Comparison of ENCODE assay signal across 17 cellular contexts in the genomic region with DNA sequence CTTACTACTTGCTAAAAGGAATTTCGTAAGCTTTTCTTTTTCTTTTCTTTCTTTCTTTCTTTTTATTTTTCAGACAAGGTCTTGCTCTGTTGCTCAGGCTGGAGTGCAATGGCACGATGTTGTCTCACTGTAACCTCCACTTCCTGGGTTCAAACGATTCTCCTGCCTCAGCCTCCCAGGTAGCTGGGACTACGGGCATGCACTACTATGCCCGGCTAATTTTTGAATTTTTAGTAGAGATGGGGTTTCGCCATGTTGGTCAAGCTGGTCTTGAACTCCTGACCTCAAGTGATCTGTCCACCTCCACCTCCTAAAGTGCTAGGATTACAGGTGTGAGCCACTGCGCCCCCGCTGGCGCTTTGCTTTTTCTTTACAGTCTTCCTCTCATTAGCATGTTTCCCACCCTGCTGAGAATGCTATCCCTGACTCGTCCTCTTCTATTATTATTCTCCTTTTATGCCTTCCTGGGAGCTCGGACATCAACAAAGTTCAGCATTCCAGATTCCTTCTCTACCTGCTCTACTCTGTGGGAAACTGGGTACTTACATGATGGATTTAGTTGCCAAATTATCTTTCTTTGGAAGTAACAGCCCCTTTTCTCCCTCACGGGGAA. TPM values are rescaled to one million over a fixed set of nuclear protein-coding genes. Genes with fewer than 3 reads are reported as not detected.
DNase-seq lines count a peak whose midpoint lies in the region; ATAC-seq and TF ChIP-seq lines count a peak whose summit lies in the region.
"Had no signal": no experiment of that assay in that cellular context is flagged by ENCODE, and none has a peak within 500 bp of the region (broad histone marks: within the 10 kb centered on the region; RNA-seq: fewer than 3 reads in every experiment).

No MANE protein-coding gene starts in this region.

- WGBS in psoas muscle, 3 donors: 85 to 88% (median 87%) methylated on average over 12 of the region's 12 CpGs

- H3K4me1 ChIP-seq in Caco-2: no peaks in the 10 kb centered on the region; the same call in 1 of the 2 replicates
- H3K4me1 ChIP-seq in HEK293 (ENCODE audit: control insufficient read depth, insufficient read depth, low read length): peaks cover 8% of the 10 kb centered on the region
- peaks cover 22% of the 10 kb centered on the region for H3K4me1 ChIP-seq in psoas muscle

- no peaks in the 10 kb centered on the region for H3K9me3 Mint-ChIP-seq in Caco-2 (ENCODE audit: unreplicated experiment)
- no peaks in the 10 kb centered on the region for H3K9me3 Mint-ChIP-seq in activated naive CD8-positive, alpha-beta T cell treated with anti-CD3 and anti-CD28 coated beads, Interleukin-2, amount 10 ng/mL, durations not matched to agents 7 days and 5 days
- H3K9me3 Mint-ChIP-seq in naive thymus-derived CD8-positive, alpha-beta T cell: no peaks in the 10 kb centered on the region
- H3K9me3 Mint-ChIP-seq: central memory CD8-positive, alpha-beta T cell; effector memory CD8-positive, alpha-beta T cell had no signal

- H3K4me1 Mint-ChIP-seq in Caco-2 (ENCODE audit: low read depth, unreplicated experiment): peaks cover 13% of the 10 kb centered on the region
- peaks cover 53% of the 10 kb centered on the region for H3K4me1 Mint-ChIP-seq in activated naive CD8-positive, alpha-beta T cell treated with anti-CD3 and anti-CD28 coated beads, Interleukin-2, amount 10 ng/mL, durations not matched to agents 7 days and 5 days
- peaks cover 22 to 62% (median 43%) of the 10 kb centered on the region in 4 donors for H3K4me1 Mint-ChIP-seq in naive thymus-derived CD8-positive, alpha-beta T cell

- BruUV-seq in Caco-2 (replicated peaks; lab: Mats Ljungman, UMichigan): no TSS peak

- H3K27me3 ChIP-seq in Caco-2 (replicated peaks; ENCODE audit: control insufficient read depth, insufficient read depth, low read length) (no peaks in the 10 kb centered on the region), psoas muscle (ENCODE audit: insufficient read depth in 3 of 3, low read length in 2 of 3) (no peaks in the 10 kb centered on the region)
- H3K27me3 ChIP-seq: adrenal gland, ovary had no signal

- POLR2A ChIA-PET in Caco-2 (lab: Charles Lee) (no interaction called here), HEK293 (lab: Yijun Ruan, JAX) (no interaction called here)
- POLR2A ChIA-PET in activated naive CD8-positive, alpha-beta T cell treated with anti-CD3 and anti-CD28 coated beads, Interleukin-2, amount 10 ng/mL, durations not matched to agents 7 days and 5 days (lab: Charles Lee): interaction anchor here (0.9 to 1.0 kb wide), 2 partner anchors 112 to 114 kb away, joined by 3 to 4 read pairs; partner anchors contain the start of gene ZBTB25
- POLR2A ChIA-PET in naive thymus-derived CD8-positive, alpha-beta T cell (lab: Charles Lee): no interaction called here

- H3K9me3 ChIP-seq in Caco-2 (no peaks in the 10 kb centered on the region), HEK293 (ENCODE audit: control insufficient read depth, insufficient read depth, low read depth, low read length) (no peaks in the 10 kb centered on the region), psoas muscle (no peaks in the 10 kb centered on the region)
- H3K9me3 ChIP-seq: adrenal gland, ovary had no signal

- H3K27ac Mint-ChIP-seq in Caco-2 (ENCODE audit: unreplicated experiment): peak overlapping the region; percentile 51
- H3K27ac Mint-ChIP-seq in activated naive CD8-positive, alpha-beta T cell treated with anti-CD3 and anti-CD28 coated beads, Interleukin-2, amount 10 ng/mL, durations not matched to agents 7 days and 5 days: peak overlapping the region; percentile 54
- H3K27ac Mint-ChIP-seq in naive thymus-derived CD8-positive, alpha-beta T cell: peak overlapping the region in 1 of 10 donors; percentile 52

- H3K27ac ChIP-seq in HEK293 (ENCODE audit: extremely low read depth, low read depth, low read length) (no peak overlapping the region), psoas muscle (no peak overlapping the region)
- H3K27ac ChIP-seq: adrenal gland, ovary, VCaP had no signal

- TF ChIP-seq CTCF in Caco-2 (IDR thresholded peaks at IDR 0.05; ENCODE audit: insufficient read depth in 1 of 2, low read depth in 1 of 2, low read length in 1 of 2, severe bottlenecking in 1 of 2, unreplicated experiment in 1 of 2) (no peak), HEK293 (tag by site-specific recombination; IDR thresholded peaks at IDR 0.05) (no peak), psoas muscle (IDR thresholded peaks at IDR 0.05) (no peak)

- intact Hi-C loops in Caco-2 (cut with micrococcal nuclease; ENCODE audit: unreplicated experiment): no loop called here
- intact Hi-C loops in psoas muscle (cut with DNase I): no loop called here

- ATAC-seq in activated naive CD8-positive, alpha-beta T cell treated with anti-CD3 and anti-CD28 coated beads, Interleukin-2, amount 10 ng/mL, durations not matched to agents 7 days and 5 days (ENCODE audit: low read depth): no peak
- ATAC-seq in naive thymus-derived CD8-positive, alpha-beta T cell: no peak
- ATAC-seq in psoas muscle: no peak
- ATAC-seq in GM21360 (IDR thresholded peaks at IDR 0.05; ENCODE audit: unreplicated experiment): no peak
- ATAC-seq: effector memory CD8-positive, alpha-beta T cell; SK-N-SH treated with all-trans-retinoic acid at 6 μM for 48 hours had no signal

- peaks cover 61% of the 10 kb centered on the region for H3K36me3 Mint-ChIP-seq in Caco-2 (ENCODE audit: insufficient read depth, unreplicated experiment)
- peaks cover 39% of the 10 kb centered on the region for H3K36me3 Mint-ChIP-seq in activated naive CD8-positive, alpha-beta T cell treated with anti-CD3 and anti-CD28 coated beads, Interleukin-2, amount 10 ng/mL, durations not matched to agents 7 days and 5 days
- peaks cover 4 to 20% (median 4%) of the 10 kb centered on the region in 3 donors for H3K36me3 Mint-ChIP-seq in naive thymus-derived CD8-positive, alpha-beta T cell

- no peak for DNase-seq in Caco-2
- no peak for DNase-seq in activated naive CD8-positive, alpha-beta T cell treated with anti-CD3 and anti-CD28 coated beads, Interleukin-2, amount 10 ng/mL, durations not matched to agents 7 days and 5 days
- no peak for DNase-seq in naive thymus-derived CD8-positive, alpha-beta T cell
- no peak for DNase-seq in DMS153 treated with DMSO at 0.1 percent for 48 hours (lab: John Stamatoyannopoulos, UW; ENCODE audit: unreplicated experiment)
- no peak for DNase-seq in psoas muscle
- DNase-seq: adrenal gland; effector memory CD8-positive, alpha-beta T cell; NCI-H1930; NCI-H510A treated with DMSO at 0.1 percent for 48 hours; ovary; stimulated activated CD4-positive, alpha-beta T cell treated with anti-CD3 and anti-CD28 coated beads, Interleukin-4, amount 100 ng/mL, for 4 hours had no signal

- H3K4me3 ChIP-seq in Caco-2 (ENCODE audit: low read depth, low read length): no peak overlapping the region
- H3K4me3 ChIP-seq in HEK293 (ENCODE audit: low read depth, low read length): no peak overlapping the region
- no peak overlapping the region for H3K4me3 ChIP-seq in psoas muscle
- H3K4me3 ChIP-seq: adrenal gland, ovary had no signal

- no peaks in the 10 kb centered on the region for H3K36me3 ChIP-seq in Caco-2 (ENCODE audit: control insufficient read depth, insufficient read depth, low read length)
- peaks cover 15 to 53% of the 10 kb centered on the region in 2 experiments; a peak in 2 of 3 replicates for H3K36me3 ChIP-seq in HEK293 (ENCODE audit: control insufficient read depth in 2 of 2, insufficient read depth in 1 of 2, low read length in 2 of 2)
- peaks cover 2 to 14% of the 10 kb centered on the region in 2 donors for H3K36me3 ChIP-seq in psoas muscle (ENCODE audit: insufficient read depth in 1 of 2, low read depth in 1 of 2)
- H3K36me3 ChIP-seq: adrenal gland, ovary had no signal

- CTCF ChIA-PET in Caco-2 (lab: Charles Lee) (no interaction called here), HEK293 (lab: Yijun Ruan, JAX) (interaction anchor here (0.6 to 2.0 kb wide), 2 partner anchors 39 to 532 kb away, joined by 5 to 11 read pairs; no protein-coding TSS in a partner anchor)

- no peak overlapping the region for H3K4me3 Mint-ChIP-seq in Caco-2 (ENCODE audit: unreplicated experiment)
- peak overlapping the region; percentile 22 for H3K4me3 Mint-ChIP-seq in activated naive CD8-positive, alpha-beta T cell treated with anti-CD3 and anti-CD28 coated beads, Interleukin-2, amount 10 ng/mL, durations not matched to agents 7 days and 5 days
- peak overlapping the region in 6 of 10 donors; percentile 0 to 68 (median 40) for H3K4me3 Mint-ChIP-seq in naive thymus-derived CD8-positive, alpha-beta T cell
- H3K4me3 Mint-ChIP-seq: CD14-positive monocyte; central memory CD8-positive, alpha-beta T cell had no signal

- no peaks in the 10 kb centered on the region for H3K27me3 Mint-ChIP-seq in Caco-2 (ENCODE audit: insufficient read depth, unreplicated experiment)
- H3K27me3 Mint-ChIP-seq in activated naive CD8-positive, alpha-beta T cell treated with anti-CD3 and anti-CD28 coated beads, Interleukin-2, amount 10 ng/mL, durations not matched to agents 7 days and 5 days: no peaks in the 10 kb centered on the region
- H3K27me3 Mint-ChIP-seq in naive thymus-derived CD8-positive, alpha-beta T cell: no peaks in the 10 kb centered on the region
- H3K27me3 Mint-ChIP-seq: central memory CD8-positive, alpha-beta T cell; effector memory CD8-positive, alpha-beta T cell had no signal

TF ChIP-seq in HEK293, 187 proteins besides CTCF, POLR2A, EP300 and RAD21:
- TF ChIP-seq ZNF561 (tag by site-specific recombination; IDR thresholded peaks at IDR 0.05; ENCODE audit: borderline replicate concordance) (no peak), ZNF626 (tag by site-specific recombination; IDR thresholded peaks at IDR 0.05) (no peak), BCL11B (tag by site-specific recombination; IDR thresholded peaks at IDR 0.05; ENCODE audit: low read depth) (peak; percentile 54; the same call in 1 of the 2 replicates)

RNA-seq across cellular contexts. Expression of gene MTHFD1, which starts 3.1 kb away (rescaled TPM):
- total RNA-seq in Caco-2 (2022) (180 and 203 TPM in 2 replicates), psoas muscle (10 to 100 TPM; 57.4 to 77.4 (median 67.0) TPM)
- total RNA-seq in activated naive CD8-positive, alpha-beta T cell treated with anti-CD3 and anti-CD28 coated beads, Interleukin-2, amount 10 ng/mL, durations not matched to agents 7 days and 5 days: 100 to 1,000 TPM; 146 to 147 TPM
- 10 to 100 TPM; 32.6 to 38.6 TPM for total RNA-seq in naive thymus-derived CD8-positive, alpha-beta T cell
- polyA plus RNA-seq in naive thymus-derived CD8-positive, alpha-beta T cell: 10 to 100 TPM; 34.9 to 44.2 (median 41.2) TPM
- polyA plus RNA-seq in psoas muscle: 10 to 100 TPM; 34.7 to 40.5 (median 37.5) TPM
